In the genomic region with DNA sequence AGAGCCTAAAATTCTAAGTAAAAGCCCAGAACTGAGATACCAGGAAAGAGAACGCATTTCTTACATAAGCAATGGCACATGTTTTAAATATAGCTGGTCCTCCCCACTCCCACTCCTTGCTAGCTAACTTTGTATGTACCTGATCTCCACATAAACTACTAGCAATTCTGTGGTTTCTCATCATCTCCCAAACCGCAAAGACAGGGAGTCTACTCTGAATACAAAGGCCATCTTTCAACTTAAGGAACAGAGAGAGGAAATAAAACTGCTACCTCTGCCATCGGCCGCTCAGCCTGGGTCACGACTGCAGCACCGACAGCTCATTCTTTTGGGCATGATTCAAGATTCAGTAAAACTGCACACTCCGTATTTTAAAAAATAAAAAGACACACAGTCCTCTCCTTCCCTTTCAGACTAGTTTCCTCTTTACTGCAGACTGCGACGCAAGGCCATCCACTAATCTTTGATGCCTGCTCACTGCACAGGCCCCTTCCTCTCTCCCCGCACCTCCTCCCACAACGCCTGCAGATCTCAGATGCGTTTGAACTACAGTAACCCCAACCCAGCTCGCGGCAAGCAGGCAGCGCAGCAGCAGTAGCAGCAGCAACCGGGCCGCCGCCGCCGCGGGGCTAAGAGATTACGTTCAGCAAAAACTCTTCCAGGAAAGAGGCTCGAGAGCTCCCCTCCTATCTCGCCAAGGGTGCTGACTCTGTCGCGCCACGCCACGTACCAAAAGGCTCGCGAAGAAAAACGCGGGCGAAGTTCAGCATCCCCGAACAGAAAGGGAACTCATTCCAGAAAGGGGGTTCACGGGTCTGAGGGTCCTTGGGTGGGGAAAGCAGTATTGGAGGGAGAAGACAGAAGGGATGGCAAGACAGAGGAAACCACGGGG, we compare ENCODE assay signal across 8 cellular contexts. TPM values are rescaled to one million over a fixed set of nuclear protein-coding genes. Genes with fewer than 3 reads are reported as not detected.
DNase-seq lines count a peak whose midpoint lies in the region; ATAC-seq and TF ChIP-seq lines count a peak whose summit lies in the region.

No MANE protein-coding gene starts in this region.

- H3K9ac ChIP-seq in duodenal mucosa (ENCODE audit: low read depth in 1 of 2, low read length in 2 of 2), result peak overlapping the region; percentile 73 to 90

- no peaks in the 10 kb centered on the region for H3K36me3 ChIP-seq in duodenal mucosa (ENCODE audit: control insufficient read depth in 1 of 2, insufficient read depth in 2 of 2, low read length in 2 of 2)
- no peaks in the 10 kb centered on the region for H3K36me3 ChIP-seq in lower lobe of right lung

- peak overlapping the region; percentile 86 for H3K27ac ChIP-seq in duodenal mucosa (ENCODE audit: low read depth, low read length)
- peak overlapping the region; percentile 93 for H3K27ac ChIP-seq in lower lobe of right lung

- H3K9me3 ChIP-seq in duodenal mucosa (ENCODE audit: control insufficient read depth in 1 of 2, low read length in 2 of 2), result no peaks in the 10 kb centered on the region
- no peaks in the 10 kb centered on the region for H3K9me3 ChIP-seq in lower lobe of right lung

- CTCF ChIA-PET in activated CD4-positive, alpha-beta memory T cell treated with anti-CD3 and anti-CD28 coated beads, Interleukin-2, amount 10 ng/mL, durations not matched to agents 7 days and 5 days (lab: Charles Lee), result interaction anchor here (0.8 to 2.0 kb wide), 10 partner anchors 10 to 779 kb away, joined by 3 to 25 read pairs (median 4); no protein-coding TSS in a partner anchor

- ATAC-seq in GM19043 (IDR thresholded peaks at IDR 0.05; ENCODE audit: low read depth, unreplicated experiment) (peak; percentile 43), HG03354 (IDR thresholded peaks at IDR 0.05; ENCODE audit: poor library complexity, severe bottlenecking, unreplicated experiment) (peak; percentile 58), lower lobe of right lung (peak; percentile 67 to 68)

- POLR2A ChIA-PET in activated CD4-positive, alpha-beta memory T cell treated with anti-CD3 and anti-CD28 coated beads, Interleukin-2, amount 10 ng/mL, durations not matched to agents 7 days and 5 days (lab: Charles Lee), result interaction anchor here (0.7 to 5.7 kb wide), 27 partner anchors 10 to 1600 kb away, joined by 3 to 58 read pairs (median 4); a partner anchor contains a TSS

- H3K27me3 Mint-ChIP-seq in activated CD4-positive, alpha-beta memory T cell treated with anti-CD3 and anti-CD28 coated beads, Interleukin-2, amount 10 ng/mL, durations not matched to agents 7 days and 5 days, result no peaks in the 10 kb centered on the region

- H3K27me3 ChIP-seq in duodenal mucosa (ENCODE audit: control insufficient read depth in 1 of 2, insufficient read depth in 2 of 2, low read length in 2 of 2), result no peaks in the 10 kb centered on the region
- no peaks in the 10 kb centered on the region for H3K27me3 ChIP-seq in lower lobe of right lung (ENCODE audit: low read depth)

- H3K4me3 Mint-ChIP-seq in activated CD4-positive, alpha-beta memory T cell treated with anti-CD3 and anti-CD28 coated beads, Interleukin-2, amount 10 ng/mL, durations not matched to agents 7 days and 5 days, result peak overlapping the region; percentile 88

- H3K4me3 ChIP-seq in duodenal mucosa (ENCODE audit: low read depth in 1 of 2, low read length in 2 of 2), result peak overlapping the region; percentile 84 to 95
- peak overlapping the region; percentile 84 for H3K4me3 ChIP-seq in lower lobe of right lung

- H3K36me3 Mint-ChIP-seq in activated CD4-positive, alpha-beta memory T cell treated with anti-CD3 and anti-CD28 coated beads, Interleukin-2, amount 10 ng/mL, durations not matched to agents 7 days and 5 days (ENCODE audit: low read depth), result peaks cover 39% of the 10 kb centered on the region

- H3K9me3 Mint-ChIP-seq in activated CD4-positive, alpha-beta memory T cell treated with anti-CD3 and anti-CD28 coated beads, Interleukin-2, amount 10 ng/mL, durations not matched to agents 7 days and 5 days, result no peaks in the 10 kb centered on the region

- intact Hi-C loops in lower lobe of right lung (cut with DNase I), result no loop called here

- peaks cover 55% of the 10 kb centered on the region for H3K4me1 Mint-ChIP-seq in activated CD4-positive, alpha-beta memory T cell treated with anti-CD3 and anti-CD28 coated beads, Interleukin-2, amount 10 ng/mL, durations not matched to agents 7 days and 5 days

- TF ChIP-seq CTCF in lower lobe of right lung (IDR thresholded peaks at IDR 0.05), result no peak

- H3K4me1 ChIP-seq in duodenal mucosa (ENCODE audit: control insufficient read depth in 1 of 2, insufficient read depth in 2 of 2, low read length in 2 of 2), result peaks cover 29 to 36% of the 10 kb centered on the region in 2 donors
- H3K4me1 ChIP-seq in lower lobe of right lung, result peaks cover 62% of the 10 kb centered on the region

- H3K27ac Mint-ChIP-seq in activated CD4-positive, alpha-beta memory T cell treated with anti-CD3 and anti-CD28 coated beads, Interleukin-2, amount 10 ng/mL, durations not matched to agents 7 days and 5 days, result peak overlapping the region; percentile 98

- DNase-seq in Ammon's horn (ENCODE audit: low spot score) (peak; percentile 88), NCI-H748 treated with DMSO at 0.1 percent for 48 hours (lab: John Stamatoyannopoulos, UW) (peak; percentile 73), lower lobe of right lung (peak; percentile 86)
- DNase-seq in activated CD4-positive, alpha-beta memory T cell treated with anti-CD3 and anti-CD28 coated beads, Interleukin-2, amount 10 ng/mL, durations not matched to agents 7 days and 5 days, result peak; percentile 83
- DNase-seq in stimulated activated CD4-positive, alpha-beta T cell treated with anti-CD3 and anti-CD28 coated beads, TNF-alpha, amount 100 ng/mL, for 1 hour (ENCODE audit: low read depth in 3 of 3, low spot score in 1 of 3), result peak; percentile 54 to 58 (median 58)

RNA-seq across cellular contexts. Expression of a gene that starts 1.5 kb away (rescaled TPM):
- 100 to 1,000 TPM; 126 to 127 TPM for total RNA-seq in activated CD4-positive, alpha-beta memory T cell treated with anti-CD3 and anti-CD28 coated beads, Interleukin-2, amount 10 ng/mL, durations not matched to agents 7 days and 5 days
- total RNA-seq in lower lobe of right lung, result 221 TPM

RNA-seq across cellular contexts. Expression of a gene that starts 55.2 kb away (rescaled TPM):
- total RNA-seq in activated CD4-positive, alpha-beta memory T cell treated with anti-CD3 and anti-CD28 coated beads, Interleukin-2, amount 10 ng/mL, durations not matched to agents 7 days and 5 days, result 10 to 100 TPM; 27.8 to 31.0 TPM
- 28.9 TPM for total RNA-seq in lower lobe of right lung

Comparison
In these comparisons a context has a peak if more than half of its experiments do, and no peak if none do; other contexts are left out.
1. Peak in every context shown above with its lines: DNase-seq, ATAC-seq, H3K4me3 ChIP-seq and H3K27ac ChIP-seq.